ENCODE assay signal across 15 cellular contexts in the genomic region with DNA sequence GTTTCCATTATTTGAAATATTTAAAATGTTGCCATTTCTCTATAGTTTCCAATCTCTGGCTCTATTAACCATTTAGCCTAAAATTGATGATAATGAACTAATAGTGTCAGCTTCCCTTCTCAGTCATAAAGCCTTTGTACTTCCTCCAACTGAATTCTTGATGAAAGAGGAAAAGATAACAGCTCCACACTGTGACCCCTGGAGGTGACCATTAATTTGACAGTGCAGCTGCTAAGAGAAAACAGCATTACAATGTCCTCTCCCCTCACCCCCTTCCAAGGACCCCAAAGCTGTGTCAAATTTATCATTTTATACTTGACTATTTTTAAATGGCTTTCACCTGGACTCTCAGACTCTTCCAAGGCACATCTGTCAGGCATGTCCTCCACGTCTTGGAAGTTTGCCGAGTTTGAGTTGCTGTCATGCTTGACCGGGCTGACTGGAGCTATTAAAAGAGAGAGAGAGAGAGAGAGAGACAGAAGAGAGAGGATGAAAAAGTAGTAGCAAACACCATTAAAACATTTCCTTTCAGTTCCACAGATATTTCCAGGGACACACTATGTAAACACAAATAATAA.
DNase-seq lines count a peak whose midpoint lies in the region; ATAC-seq, FAIRE-seq and TF ChIP-seq lines count a peak whose summit lies in the region.
"Had no signal": no experiment of that assay in that cellular context is flagged by ENCODE, and none has a peak within 500 bp of the region (broad histone marks: within the 10 kb centered on the region; RNA-seq: fewer than 3 reads in every experiment).

No MANE protein-coding gene starts in this region.

- H3K4me3 ChIP-seq in HepG2 (replicated peaks in 1 of 3; ENCODE audit: insufficient read depth in 1 of 3, low read depth in 2 of 3, low read length in 3 of 3) (no peak overlapping the region), right lobe of liver (no peak overlapping the region), endodermal cell (ENCODE audit: low read length) (no peak overlapping the region), tibial artery (no peak overlapping the region)
- H3K4me3 ChIP-seq: mucosa of descending colon had no signal

- H3K79me2 ChIP-seq in HepG2 (ENCODE audit: insufficient read depth, low read length) = no peaks in the 10 kb centered on the region

- no peak for ATAC-seq in HepG2
- ATAC-seq in right lobe of liver = no peak
- no peak for ATAC-seq in GM18861 (IDR thresholded peaks at IDR 0.05; ENCODE audit: unreplicated experiment)
- ATAC-seq: activated T-cell treated with anti-CD3 and anti-CD28 coated beads, Interleukin-2, amount 50 U/mL, for 4 hours; mucosa of descending colon; stimulated activated effector memory CD8-positive, alpha-beta T cell treated with anti-CD3 and anti-CD28 coated beads, Interleukin-12 subunit alpha, Interleukin-12 subunit beta, amount 100 ng/mL, for 72 hours had no signal

- no peak overlapping the region for H3K4me2 ChIP-seq in HepG2 (ENCODE audit: low read depth, low read length)

- intact Hi-C loops in HepG2 (cut with micrococcal nuclease; ENCODE audit: unreplicated experiment) = loop anchor here (10.0 kb wide), 1 partner anchor 138 kb away; no protein-coding TSS in a partner anchor
- intact Hi-C loops in right lobe of liver (cut with DNase I) = no loop called here
- intact Hi-C loops in tibial artery (cut with DNase I; ENCODE audit: low total_unique reads) = no loop called here

- DNase-seq in HepG2 (ENCODE audit: low spot score) (no peak), right lobe of liver (no peak), NCI-H446 (lab: John Stamatoyannopoulos, UW) (peak; percentile 23 to 73), endodermal cell (no peak), NCI-H2081 treated with DMSO at 0.1 percent for 48 hours (lab: John Stamatoyannopoulos, UW) (no peak), tibial artery (no peak)
- no peak for DNase-seq in central memory CD4-positive, alpha-beta T cell
- DNase-seq: activated T-cell treated with anti-CD3 and anti-CD28 coated beads, Interleukin-2, amount 50 U/mL, for 4 hours; amniotic stem cell; mucosa of descending colon; stimulated activated CD4-positive, alpha-beta T cell treated with anti-CD3 and anti-CD28 coated beads, Interleukin-2, amount 100 ng/mL, for 48 hours had no signal

- no peak for TF ChIP-seq RAD21 in HepG2 (CRISPR knock-in tag; IDR thresholded peaks at IDR 0.05)

- no peaks in the 10 kb centered on the region for H3K27me3 Mint-ChIP-seq in endodermal cell (ENCODE audit: insufficient read depth)
- H3K27me3 Mint-ChIP-seq: dendritic cell treated with granulocyte-macrophage colony-stimulating factor and Interleukin-4, amounts not matched to agents 40 ng/mL and 50 ng/mL, for 4 days had no signal

- no peak overlapping the region for H3K27ac ChIP-seq in HepG2 (ENCODE audit: extremely low read length, insufficient read depth, low read length)
- H3K27ac ChIP-seq in right lobe of liver = no peak overlapping the region
- H3K27ac ChIP-seq in endodermal cell (ENCODE audit: low read depth, low read length) = no peak overlapping the region
- no peak overlapping the region for H3K27ac ChIP-seq in tibial artery
- H3K27ac ChIP-seq: HL-60 had no signal

- no peak for TF ChIP-seq POLR2A in HepG2 (IDR thresholded peaks at IDR 0.05; ENCODE audit: insufficient read depth in 1 of 2, low read depth in 2 of 2, low read length in 2 of 2)
- TF ChIP-seq POLR2A in right lobe of liver (IDR thresholded peaks at IDR 0.05) = no peak

- H3K9me3 ChIP-seq in HepG2 (ENCODE audit: low read length) = no peaks in the 10 kb centered on the region
- no peaks in the 10 kb centered on the region for H3K9me3 ChIP-seq in right lobe of liver
- H3K9me3 ChIP-seq in endodermal cell (ENCODE audit: control insufficient read depth, low read length) = no peaks in the 10 kb centered on the region
- no peaks in the 10 kb centered on the region for H3K9me3 ChIP-seq in tibial artery
- H3K9me3 ChIP-seq: mucosa of descending colon had no signal

- H2AFZ ChIP-seq in HepG2 (ENCODE audit: low read length) = no peak overlapping the region

- peaks cover 14% of the 10 kb centered on the region for H3K36me3 Mint-ChIP-seq in endodermal cell (ENCODE audit: low read depth)
- H3K36me3 Mint-ChIP-seq: stimulated activated effector memory CD8-positive, alpha-beta T cell treated with anti-CD3 and anti-CD28 coated beads, Interleukin-12 subunit alpha, Interleukin-12 subunit beta, amount 100 ng/mL, for 72 hours had no signal

- TF ChIP-seq CTCF in HepG2 (CRISPR knock-in tag; IDR thresholded peaks at IDR 0.05) = no peak
- no peak for TF ChIP-seq CTCF in right lobe of liver (IDR thresholded peaks at IDR 0.05)
- peak; percentile 54 for TF ChIP-seq CTCF in endodermal cell (conservative IDR thresholded peaks at IDR 0.05)
- no peak for TF ChIP-seq CTCF in tibial artery (IDR thresholded peaks at IDR 0.05)

- H3K4me3 Mint-ChIP-seq in endodermal cell = no peak overlapping the region
- H3K4me3 Mint-ChIP-seq: activated T-cell treated with anti-CD3 and anti-CD28 coated beads, Interleukin-2, amount 50 U/mL, for 4 hours; dendritic cell treated with granulocyte-macrophage colony-stimulating factor and Interleukin-4, amounts not matched to agents 40 ng/mL and 50 ng/mL, for 4 days; stimulated activated effector memory CD8-positive, alpha-beta T cell treated with anti-CD3 and anti-CD28 coated beads, Interleukin-12 subunit alpha, Interleukin-12 subunit beta, amount 100 ng/mL, for 72 hours had no signal

- H3K27ac Mint-ChIP-seq in endodermal cell = no peak overlapping the region
- H3K27ac Mint-ChIP-seq: dendritic cell treated with granulocyte-macrophage colony-stimulating factor and Interleukin-4, amounts not matched to agents 40 ng/mL and 50 ng/mL, for 4 days; stimulated activated effector memory CD8-positive, alpha-beta T cell treated with anti-CD3 and anti-CD28 coated beads, Interleukin-12 subunit alpha, Interleukin-12 subunit beta, amount 100 ng/mL, for 72 hours had no signal

- H4K20me1 ChIP-seq in HepG2 (ENCODE audit: insufficient read depth, low read length) = no peaks in the 10 kb centered on the region

- no peak for FAIRE-seq in HepG2 (lab: Jason Lieb, UNC)

- H3K27me3 ChIP-seq in HepG2 (ENCODE audit: control insufficient read depth in 1 of 2, insufficient read depth in 2 of 2, low read length in 2 of 2) (no peaks in the 10 kb centered on the region), right lobe of liver (no peaks in the 10 kb centered on the region), endodermal cell (ENCODE audit: control insufficient read depth, insufficient read depth, low read length, poor library complexity, severe bottlenecking) (no peaks in the 10 kb centered on the region), tibial artery (no peaks in the 10 kb centered on the region)

- no peak overlapping the region for H3K9ac ChIP-seq in HepG2 (ENCODE audit: insufficient read depth, low read depth, low read length)
- H3K9ac ChIP-seq in endodermal cell (ENCODE audit: extremely low read depth, low read length, poor library complexity, severe bottlenecking) = no peak overlapping the region

- in situ Hi-C loops in HepG2 (cut with HindIII; ENCODE audit: extremely low pct_ligation_motif_present, low pct_unique_long_range_greater_than_20kb) = no loop called here

- no peaks in the 10 kb centered on the region for H3K9me3 Mint-ChIP-seq in endodermal cell
- H3K9me3 Mint-ChIP-seq: activated T-cell treated with anti-CD3 and anti-CD28 coated beads, Interleukin-2, amount 50 U/mL, for 4 hours; dendritic cell treated with granulocyte-macrophage colony-stimulating factor and Interleukin-4, amounts not matched to agents 40 ng/mL and 50 ng/mL, for 4 days; stimulated activated effector memory CD8-positive, alpha-beta T cell treated with anti-CD3 and anti-CD28 coated beads, Interleukin-12 subunit alpha, Interleukin-12 subunit beta, amount 100 ng/mL, for 72 hours had no signal

- CTCF ChIA-PET in HepG2 (lab: Yijun Ruan, JAX; ENCODE audit: low intra/inter-chr PET ratio, low total read pairs) = no interaction called here

- 83% methylated on average over 3 of the region's 3 CpGs for WGBS in HepG2 (ENCODE audit: low lambda C conversion rate)
- 78% methylated on average over 3 of the region's 3 CpGs for WGBS in right lobe of liver (ENCODE audit: insufficient coverage, low coverage, low lambda C conversion rate, missing lambda C conversion rate)
- WGBS in endodermal cell (ENCODE audit: insufficient coverage in 1 of 2, insufficient read length in 1 of 2), 2 experiments = 90% methylated on average over 3 of the region's 3 CpGs; no CpG with 5 or more reads in 1 of the 2 experiments

- TF ChIP-seq EP300 in HepG2 (IDR thresholded peaks at IDR 0.05; ENCODE audit: low read depth in 2 of 2, low read length in 2 of 2) = no peak
- TF ChIP-seq EP300 in HepG2 (CRISPR knock-in tag; IDR thresholded peaks at IDR 0.05; ENCODE audit: borderline replicate concordance) = no peak

- H3K4me1 Mint-ChIP-seq in endodermal cell = peaks cover 14% of the 10 kb centered on the region
- H3K4me1 Mint-ChIP-seq: stimulated activated effector memory CD8-positive, alpha-beta T cell treated with anti-CD3 and anti-CD28 coated beads, Interleukin-12 subunit alpha, Interleukin-12 subunit beta, amount 100 ng/mL, for 72 hours had no signal

- no peaks in the 10 kb centered on the region for H3K36me3 ChIP-seq in HepG2 (replicated peaks in 1 of 2; ENCODE audit: control insufficient read depth in 1 of 2, insufficient read depth in 2 of 2, low read length in 2 of 2)
- H3K36me3 ChIP-seq in right lobe of liver = no peaks in the 10 kb centered on the region
- peaks cover 11% of the 10 kb centered on the region for H3K36me3 ChIP-seq in endodermal cell (ENCODE audit: control insufficient read depth, insufficient read depth, low read length)
- H3K36me3 ChIP-seq in tibial artery = no peaks in the 10 kb centered on the region

- no TSS peak for BruUV-seq in HepG2 (replicated peaks; lab: Mats Ljungman, UMichigan)

- H3K4me1 ChIP-seq in HepG2 (ENCODE audit: insufficient read depth, low read length) (peaks cover 34% of the 10 kb centered on the region), right lobe of liver (no peaks in the 10 kb centered on the region), endodermal cell (ENCODE audit: control insufficient read depth, insufficient read depth, low read length) (peaks cover 8% of the 10 kb centered on the region), tibial artery (no peaks in the 10 kb centered on the region)

- POLR2A ChIA-PET in HepG2 (lab: Yijun Ruan, JAX) = no interaction called here

TF ChIP-seq in HepG2, 621 proteins besides CTCF, POLR2A, EP300 and RAD21:
- TF ChIP-seq ZKSCAN8 (CRISPR knock-in tag; IDR thresholded peaks at IDR 0.05; ENCODE audit: borderline replicate concordance) (no peak), SMC3 (IDR thresholded peaks at IDR 0.05; ENCODE audit: low read length) (0 out of 2 replicates have a peak, but pooled peaks have one; percentile 5), ZSCAN29 (CRISPR knock-in tag; conservative IDR thresholded peaks at IDR 0.05) (no peak)

Comparison
In these comparisons a context has a peak if more than half of its experiments do, and no peak if none do; other contexts are left out.
1. DNase-seq: peak in NCI-H446 (2 of 2); none in HepG2 (single experiment), right lobe of liver (0 of 3), endodermal cell (single experiment), NCI-H2081 treated with DMSO at 0.1 percent for 48 hours (single experiment), tibial artery (0 of 2) and central memory CD4-positive, alpha-beta T cell (single experiment).